ENCODE assay signal across 12 cellular contexts in the genomic region with DNA sequence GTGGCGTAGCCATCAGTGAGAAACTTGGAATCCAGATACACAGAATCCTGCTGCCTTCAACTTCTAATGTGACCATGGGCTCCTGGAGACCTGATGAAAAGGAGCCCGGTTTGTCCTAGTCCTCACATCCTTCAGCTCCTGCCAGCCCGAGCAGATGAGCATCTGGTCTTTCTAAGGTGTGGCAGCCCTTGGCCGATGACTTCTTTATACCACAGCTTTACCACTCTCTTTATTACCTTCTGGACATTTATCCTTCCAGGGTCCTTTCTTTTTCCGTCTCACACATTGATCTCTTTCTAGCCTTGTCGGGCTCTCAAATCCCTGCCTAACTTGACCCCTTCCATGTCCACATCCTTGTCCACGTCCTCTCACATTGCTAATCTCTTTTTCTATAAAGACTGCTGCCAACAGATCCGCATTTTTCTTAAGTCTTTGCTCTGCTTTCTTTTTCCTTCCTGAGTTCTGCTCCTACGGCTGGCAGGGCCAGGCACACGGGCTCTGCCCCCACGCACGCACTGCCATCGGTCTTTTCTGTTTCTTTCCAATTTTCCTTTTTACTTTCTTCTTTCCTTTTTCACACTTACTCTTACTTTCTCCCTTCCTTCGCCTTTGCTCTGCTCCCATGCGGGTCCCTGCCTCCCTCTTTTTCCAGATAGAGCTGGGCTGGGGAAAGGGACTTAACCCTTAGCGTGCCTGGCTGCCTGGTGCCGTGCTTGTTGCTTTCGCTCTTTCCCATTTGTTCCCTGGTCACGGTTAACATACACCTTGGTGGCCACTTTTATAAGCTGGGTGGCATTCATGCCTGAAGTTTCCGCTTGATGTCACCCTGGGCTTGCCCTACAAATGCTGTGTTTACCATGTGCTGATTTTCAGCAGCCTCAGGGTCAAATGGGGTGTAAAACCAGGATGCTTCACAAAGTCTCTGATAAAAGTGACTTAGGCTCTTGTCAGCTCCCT. TPM values are rescaled to one million over a fixed set of nuclear protein-coding genes. Genes with fewer than 3 reads are reported as not detected.
A peak's percentile ranks its signal among the peaks of the same experiment; 100 is the strongest.
DNase-seq lines count a peak whose midpoint lies in the region; ATAC-seq and TF ChIP-seq lines count a peak whose summit lies in the region.
"Had no signal": no experiment of that assay in that cellular context is flagged by ENCODE, and none has a peak within 500 bp of the region (broad histone marks: within the 10 kb centered on the region; RNA-seq: fewer than 3 reads in every experiment).

No MANE protein-coding gene starts in this region.

- H3K4me1 ChIP-seq in adrenal gland (replicated peaks in 1 of 2) (peaks cover 9 to 15% of the 10 kb centered on the region in 2 donors), rectal smooth muscle tissue (ENCODE audit: control insufficient read depth, insufficient read depth, low read length) (peaks cover 10% of the 10 kb centered on the region)
- H3K4me1 ChIP-seq in CD4-positive, alpha-beta memory T cell (ENCODE audit: insufficient read depth, low read length) = no peaks in the 10 kb centered on the region

- H3K27me3 ChIP-seq in adrenal gland (no peaks in the 10 kb centered on the region), rectal smooth muscle tissue (ENCODE audit: control insufficient read depth, insufficient read depth, low read length) (no peaks in the 10 kb centered on the region)
- no peaks in the 10 kb centered on the region for H3K27me3 ChIP-seq in CD4-positive, alpha-beta memory T cell (ENCODE audit: insufficient read depth, low read length)

- intact Hi-C loops in adrenal gland (cut with DNase I) (no loop called here), left ventricle myocardium superior (cut with micrococcal nuclease) (no loop called here)
- intact Hi-C loops in CD4-positive, alpha-beta memory T cell (cut with micrococcal nuclease) = no loop called here

- peak overlapping the region in 1 of 4 donors; percentile 32 for H3K4me3 ChIP-seq in adrenal gland
- peak overlapping the region; percentile 48 for H3K4me3 ChIP-seq in rectal smooth muscle tissue (ENCODE audit: low read length)
- no peak overlapping the region for H3K4me3 ChIP-seq in CD4-positive, alpha-beta memory T cell (ENCODE audit: low read length in 2 of 2)

- ATAC-seq in left ventricle myocardium superior (peak; percentile 72), HG02884 (IDR thresholded peaks at IDR 0.05; ENCODE audit: unreplicated experiment) (no peak)

- H3K9me3 ChIP-seq in adrenal gland (replicated peaks in 1 of 3) = no peaks in the 10 kb centered on the region
- no peaks in the 10 kb centered on the region for H3K9me3 ChIP-seq in CD4-positive, alpha-beta memory T cell (ENCODE audit: control insufficient read depth in 1 of 2, low read length in 2 of 2)

- H3K4me1 Mint-ChIP-seq in activated naive CD8-positive, alpha-beta T cell treated with anti-CD3 and anti-CD28 coated beads for 36 hours = no peaks in the 10 kb centered on the region
- no peaks in the 10 kb centered on the region for H3K4me1 Mint-ChIP-seq in CD4-positive, alpha-beta memory T cell

- no peak overlapping the region for H3K4me3 Mint-ChIP-seq in activated naive CD8-positive, alpha-beta T cell treated with anti-CD3 and anti-CD28 coated beads for 36 hours
- no peak overlapping the region for H3K4me3 Mint-ChIP-seq in CD4-positive, alpha-beta memory T cell
- H3K4me3 Mint-ChIP-seq: activated CD4-positive, alpha-beta memory T cell treated with anti-CD3 and anti-CD28 coated beads for 36 hours; CD4-positive, alpha-beta T cell; naive B cell had no signal

- DNase-seq in G401 (ENCODE audit: low spot score) (peak; percentile 37), adrenal gland (peak in 5 of 7 donors; percentile 40 to 65 (median 48)), left ventricle myocardium superior (no peak), superior temporal gyrus (ENCODE audit: extremely low spot score) (no peak)
- no peak for DNase-seq in activated naive CD8-positive, alpha-beta T cell treated with anti-CD3 and anti-CD28 coated beads for 36 hours
- DNase-seq in CD4-positive, alpha-beta memory T cell = no peak
- DNase-seq: activated CD4-positive, alpha-beta memory T cell treated with anti-CD3 and anti-CD28 coated beads for 36 hours; activated naive CD4-positive, alpha-beta T cell treated with anti-CD3 and anti-CD28 coated beads, Interleukin-2, amount 50 U/mL, for 16 hours; CD4-positive, alpha-beta T cell; naive B cell had no signal

- H3K36me3 Mint-ChIP-seq in activated naive CD8-positive, alpha-beta T cell treated with anti-CD3 and anti-CD28 coated beads for 36 hours = no peaks in the 10 kb centered on the region
- no peaks in the 10 kb centered on the region for H3K36me3 Mint-ChIP-seq in CD4-positive, alpha-beta memory T cell
- H3K36me3 Mint-ChIP-seq: activated CD4-positive, alpha-beta memory T cell treated with anti-CD3 and anti-CD28 coated beads for 36 hours; naive B cell had no signal

- H3K36me3 ChIP-seq in adrenal gland (replicated peaks in 1 of 2) = no peaks in the 10 kb centered on the region
- no peaks in the 10 kb centered on the region for H3K36me3 ChIP-seq in rectal smooth muscle tissue (ENCODE audit: control insufficient read depth, insufficient read depth, low read length)
- no peaks in the 10 kb centered on the region for H3K36me3 ChIP-seq in CD4-positive, alpha-beta memory T cell (ENCODE audit: insufficient read depth, low read length)

- CTCF ChIA-PET in CD4-positive, alpha-beta memory T cell (lab: Charles Lee; ENCODE audit: partially characterized antibody) = no interaction called here

- TF ChIP-seq CTCF in adrenal gland (IDR thresholded peaks at IDR 0.05) = peak in 4 of 6 experiments; percentile 12 to 31 (median 20)

- POLR2A ChIA-PET in CD4-positive, alpha-beta memory T cell (lab: Charles Lee; ENCODE audit: partially characterized antibody) = no interaction called here

- 37 to 45% (median 40%) methylated on average over 20 of the region's 20 CpGs for WGBS in adrenal gland, 4 donors

- no peak overlapping the region for H3K27ac Mint-ChIP-seq in activated naive CD8-positive, alpha-beta T cell treated with anti-CD3 and anti-CD28 coated beads for 36 hours
- H3K27ac Mint-ChIP-seq in CD4-positive, alpha-beta memory T cell = no peak overlapping the region
- H3K27ac Mint-ChIP-seq: activated CD4-positive, alpha-beta memory T cell treated with anti-CD3 and anti-CD28 coated beads for 36 hours; CD4-positive, alpha-beta T cell had no signal

- H3K9me3 Mint-ChIP-seq in activated naive CD8-positive, alpha-beta T cell treated with anti-CD3 and anti-CD28 coated beads for 36 hours = no peaks in the 10 kb centered on the region
- H3K9me3 Mint-ChIP-seq in CD4-positive, alpha-beta memory T cell = no peaks in the 10 kb centered on the region
- H3K9me3 Mint-ChIP-seq: CD4-positive, alpha-beta T cell had no signal

- TF ChIP-seq POLR2A in adrenal gland (IDR thresholded peaks at IDR 0.05) = no peak

- H3K27ac ChIP-seq in adrenal gland (peak overlapping the region in 1 of 5 donors; percentile 7), rectal smooth muscle tissue (ENCODE audit: low read depth, low read length) (no peak overlapping the region)
- no peak overlapping the region for H3K27ac ChIP-seq in CD4-positive, alpha-beta memory T cell (ENCODE audit: low read depth, low read length)

- no peak overlapping the region for H3K9ac ChIP-seq in rectal smooth muscle tissue (ENCODE audit: low read length)

- in situ Hi-C loops in G401 (cut with HindIII; ENCODE audit: low sequenced_read_pairs) = no loop called here

- peaks cover 9% of the 10 kb centered on the region for H3K27me3 Mint-ChIP-seq in activated naive CD8-positive, alpha-beta T cell treated with anti-CD3 and anti-CD28 coated beads for 36 hours
- peaks cover 8 to 12% of the 10 kb centered on the region in 2 donors for H3K27me3 Mint-ChIP-seq in CD4-positive, alpha-beta memory T cell

RNA-seq across cellular contexts. Expression of a gene that starts 9.4 kb away (rescaled TPM):
- total RNA-seq in G401 (2014; rRNA removed; shearing (Covaris generic)) = not detected in 2 replicates
- total RNA-seq in adrenal gland = 10 to 100 TPM; 18.5 to 47.6 (median 26.3) TPM
- polyA plus RNA-seq in adrenal gland = 10 to 100 TPM; 17.0 to 49.1 (median 31.8) TPM
- total RNA-seq in left ventricle myocardium superior = 112 TPM
- 1 to 10 TPM; 2.6 to 3.3 TPM for total RNA-seq in activated naive CD8-positive, alpha-beta T cell treated with anti-CD3 and anti-CD28 coated beads for 36 hours
- total RNA-seq in CD4-positive, alpha-beta memory T cell = not detected
- polyA plus RNA-seq in CD4-positive, alpha-beta memory T cell = under 1 TPM; 0.56 to 0.68 TPM

Comparison
In these comparisons a context has a peak if more than half of its experiments do, and no peak if none do; other contexts are left out.
1. DNase-seq: peak in G401 (single experiment) and adrenal gland (5 of 7); none in left ventricle myocardium superior (single experiment), superior temporal gyrus (single experiment), activated naive CD8-positive, alpha-beta T cell treated with anti-CD3 and anti-CD28 coated beads for 36 hours (single experiment) and CD4-positive, alpha-beta memory T cell (0 of 5).
2. RNA of a gene that starts 9.4 kb away (total RNA-seq): 112 TPM in left ventricle myocardium superior (single experiment) and 18.5 to 47.6 TPM in adrenal gland; 2.6 to 3.3 TPM in activated naive CD8-positive, alpha-beta T cell treated with anti-CD3 and anti-CD28 coated beads for 36 hours, not detected in CD4-positive, alpha-beta memory T cell and not detected in G401; every median in the first group is over 4 times any median in the second.